ENCODE assay signal across 23 cellular contexts in genomic region chr1:30857062-30857461, GRCh38.
"Had no signal": no experiment of that assay in that cellular context is flagged by ENCODE, and none has a peak within 500 bp of the region (broad histone marks: within the 10 kb centered on the region; RNA-seq: fewer than 3 reads in every experiment).

No MANE protein-coding gene starts in this region.

- H3K9me3 Mint-ChIP-seq: natural killer cell; stimulated activated effector memory CD8-positive, alpha-beta T cell treated with anti-CD3 and anti-CD28 coated beads, Interleukin-12 subunit alpha, Interleukin-12 subunit beta, amount 100 ng/mL, for 72 hours; stimulated activated naive CD8-positive, alpha-beta T cell treated with anti-CD3 and anti-CD28 coated beads, Interleukin-15, Interleukin-2, amounts not matched to agents 100 ng/mL and 50 ng/mL, for 24 hours; type B pancreatic cell had no signal

- H3K36me3 ChIP-seq: left lung, lower lobe of right lung, ovary, spleen, suprapubic skin, thoracic aorta, tibial artery, uterus had no signal

- H3K27me3 ChIP-seq: left lung, ovary, suprapubic skin, tibial artery, uterus had no signal

- H3K4me1 ChIP-seq: uterus had no signal

- H3K4me3 Mint-ChIP-seq: natural killer cell; stimulated activated effector memory CD8-positive, alpha-beta T cell treated with anti-CD3 and anti-CD28 coated beads, Interleukin-12 subunit alpha, Interleukin-12 subunit beta, amount 100 ng/mL, for 72 hours; stimulated activated naive CD8-positive, alpha-beta T cell treated with anti-CD3 and anti-CD28 coated beads, Interleukin-15, Interleukin-2, amounts not matched to agents 100 ng/mL and 50 ng/mL, for 24 hours; type B pancreatic cell had no signal

- H3K27ac ChIP-seq: left lung, lower lobe of right lung, ovary, spleen, suprapubic skin, thoracic aorta, tibial artery, uterus had no signal

- H3K9me3 ChIP-seq: left lung, lower lobe of right lung, ovary, spleen, suprapubic skin, thoracic aorta, tibial artery, uterus had no signal

- H3K36me3 Mint-ChIP-seq: naive B cell; natural killer cell; stimulated activated effector memory CD8-positive, alpha-beta T cell treated with anti-CD3 and anti-CD28 coated beads, Interleukin-12 subunit alpha, Interleukin-12 subunit beta, amount 100 ng/mL, for 72 hours; type B pancreatic cell had no signal

- H3K4me3 ChIP-seq: left lung, lower lobe of right lung, ovary, spleen, suprapubic skin, thoracic aorta, tibial artery, uterus had no signal

- FAIRE-seq: keratinocyte, small intestine had no signal

- H3K27ac Mint-ChIP-seq: natural killer cell; progenitor cell of endocrine pancreas; stimulated activated effector memory CD8-positive, alpha-beta T cell treated with anti-CD3 and anti-CD28 coated beads, Interleukin-12 subunit alpha, Interleukin-12 subunit beta, amount 100 ng/mL, for 72 hours; stimulated activated naive CD8-positive, alpha-beta T cell treated with anti-CD3 and anti-CD28 coated beads, Interleukin-15, Interleukin-2, amounts not matched to agents 100 ng/mL and 50 ng/mL, for 24 hours; type B pancreatic cell had no signal

- DNase-seq: hippocampal formation; left colon; left lung; lower lobe of right lung; mammary epithelial cell; naive B cell; natural killer cell; ovary; right cardiac atrium; small intestine; spleen; stimulated activated CD4-positive, alpha-beta T cell treated with anti-CD3 and anti-CD28 coated beads, Interleukin-4, amount 100 ng/mL, for 24 hours; stimulated activated naive CD4-positive, alpha-beta T cell; tibial artery; uterus had no signal

- ATAC-seq: left colon; natural killer cell; right cardiac atrium; sciatic nerve; stimulated activated effector memory CD8-positive, alpha-beta T cell treated with anti-CD3 and anti-CD28 coated beads, Interleukin-12 subunit alpha, Interleukin-12 subunit beta, amount 100 ng/mL, for 72 hours had no signal
